Comparison of ENCODE assay signal across 9 cellular contexts in the genomic region with DNA sequence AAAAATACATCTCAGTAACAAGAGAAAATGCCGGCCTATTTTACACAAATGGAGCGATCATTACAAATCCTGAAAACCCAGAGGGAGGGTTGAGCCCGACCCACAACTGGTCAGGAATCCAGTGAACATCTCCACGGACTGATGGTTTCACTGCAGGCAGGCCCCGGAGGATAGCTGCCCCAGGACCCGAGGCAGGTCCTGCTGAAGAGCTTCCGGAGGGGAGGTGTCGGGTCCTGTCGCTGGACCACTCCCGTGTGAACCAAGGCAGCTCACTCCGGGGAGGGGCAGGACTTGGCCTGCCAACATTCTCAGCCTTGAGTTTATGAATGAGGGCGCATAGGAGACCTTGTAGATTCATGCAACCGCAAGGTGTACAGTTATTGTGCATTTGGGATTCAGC. TPM values are rescaled to one million over a fixed set of nuclear protein-coding genes. Genes with fewer than 3 reads are reported as not detected.
"Had no signal": no experiment of that assay in that cellular context is flagged by ENCODE, and none has a peak within 500 bp of the region (broad histone marks: within the 10 kb centered on the region; RNA-seq: fewer than 3 reads in every experiment).

No MANE protein-coding gene starts in this region.

- H3K27ac Mint-ChIP-seq: IgD-negative memory B cell had no signal

- FAIRE-seq: HepG2, HTR-8/SVneo, K562 had no signal

- H3K27ac ChIP-seq: HL-60 had no signal

- H3K36me3 Mint-ChIP-seq: IgD-negative memory B cell had no signal

- H3K4me3 Mint-ChIP-seq: IgD-negative memory B cell had no signal

- H3K4me3 ChIP-seq: K562 had no signal

- H3K4me1 Mint-ChIP-seq: IgD-negative memory B cell had no signal

- DNase-seq: IMR-90, KBM-7, KG1 had no signal

RNA-seq across cellular contexts. Expression of a gene that starts 4.8 kb away (rescaled TPM):
- total RNA-seq: HepG2, HT-29 had no signal
- polyA plus RNA-seq: HepG2, IgD-negative memory B cell had no signal
